ENCODE assay signal across 14 cellular contexts in the genomic region with DNA sequence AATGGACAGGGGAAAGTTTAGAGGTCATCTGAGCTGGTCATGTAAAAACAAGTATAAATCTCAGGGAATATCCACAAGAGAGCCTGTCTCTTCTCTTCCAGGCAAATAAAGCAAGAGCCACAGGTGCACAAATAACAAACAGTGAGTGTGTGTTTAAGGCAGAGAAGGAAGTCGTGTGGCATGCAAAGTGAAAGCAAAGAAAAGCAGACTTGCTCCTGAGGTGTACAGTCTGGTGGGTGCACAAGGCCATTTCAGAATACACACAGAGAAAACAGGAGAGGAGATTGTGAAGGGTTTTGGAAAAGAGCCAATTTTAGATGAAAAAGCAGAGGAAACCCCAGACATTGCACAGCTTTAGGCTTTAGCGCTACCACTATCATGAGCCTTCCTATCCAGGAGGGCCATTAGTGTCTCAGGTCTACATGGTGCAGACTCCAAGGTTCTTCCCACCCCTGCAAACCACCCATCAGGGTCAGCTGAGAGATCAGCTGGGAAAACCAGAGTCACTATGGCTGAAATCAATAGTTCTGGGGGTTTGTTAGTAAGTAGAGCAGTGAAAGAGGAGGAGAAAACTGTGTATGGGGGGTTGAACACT.
DNase-seq lines count a peak whose midpoint lies in the region; ATAC-seq and TF ChIP-seq lines count a peak whose summit lies in the region.
"Had no signal": no experiment of that assay in that cellular context is flagged by ENCODE, and none has a peak within 500 bp of the region (broad histone marks: within the 10 kb centered on the region; RNA-seq: fewer than 3 reads in every experiment).

No MANE protein-coding gene starts in this region.

- no peaks in the 10 kb centered on the region for H3K27me3 ChIP-seq in left lung
- H3K27me3 ChIP-seq in adrenal gland = peaks cover 11% of the 10 kb centered on the region
- peaks cover 0 to 8% of the 10 kb centered on the region in 2 donors for H3K27me3 ChIP-seq in tibial nerve
- H3K27me3 ChIP-seq: ascending aorta had no signal

- TF ChIP-seq POLR2A in adrenal gland (IDR thresholded peaks at IDR 0.05) (no peak), tibial nerve (IDR thresholded peaks at IDR 0.05) (no peak)

- no peak overlapping the region for H3K4me3 ChIP-seq in left lung
- H3K4me3 ChIP-seq in adrenal gland = no peak overlapping the region
- no peak overlapping the region for H3K4me3 ChIP-seq in tibial nerve
- H3K4me3 ChIP-seq: ascending aorta had no signal

- H3K9me3 ChIP-seq in left lung (no peaks in the 10 kb centered on the region), adrenal gland (replicated peaks in 1 of 3) (no peaks in the 10 kb centered on the region), tibial nerve (no peaks in the 10 kb centered on the region)
- H3K9me3 ChIP-seq: ascending aorta had no signal

- 27 to 41% (median 32%) methylated on average over 2 of the region's 2 CpGs for WGBS in adrenal gland, 4 donors
- 23 to 45% methylated on average over 2 of the region's 2 CpGs for WGBS in tibial nerve, 2 donors

- intact Hi-C loops in left lung (cut with DNase I) (no loop called here), adrenal gland (cut with DNase I) (no loop called here)

- ATAC-seq in GM18517 (IDR thresholded peaks at IDR 0.05; ENCODE audit: unreplicated experiment) (peak; percentile 60), GM21423 (IDR thresholded peaks at IDR 0.05; ENCODE audit: unreplicated experiment) (peak; percentile 70), HG03175 (IDR thresholded peaks at IDR 0.05; ENCODE audit: unreplicated experiment) (peak; percentile 60), left lung (peak; percentile 40)

- no peaks in the 10 kb centered on the region for H3K4me1 ChIP-seq in left lung
- H3K4me1 ChIP-seq in adrenal gland (replicated peaks in 1 of 2) = no peaks in the 10 kb centered on the region
- H3K4me1 ChIP-seq in tibial nerve = no peaks in the 10 kb centered on the region
- H3K4me1 ChIP-seq: ascending aorta had no signal

- no peak for TF ChIP-seq EP300 in tibial nerve (IDR thresholded peaks at IDR 0.05)

- no peak for DNase-seq in left lung
- DNase-seq in adrenal gland = no peak
- DNase-seq in NCI-H82 treated with DMSO at 0.1 percent for 48 hours (lab: John Stamatoyannopoulos, UW; ENCODE audit: unreplicated experiment) = no peak
- no peak for DNase-seq in tibial nerve (ENCODE audit: low spot score in 2 of 2)
- DNase-seq: activated CD4-positive, alpha-beta T cell treated with anti-CD3 and anti-CD28 coated beads, Interleukin-2, amount 10 ng/mL, durations not matched to agents 24 days and 14 days; GDM1; mammary epithelial cell; NCI-H1417 treated with DMSO at 0.1 percent for 48 hours; NCI-H524 had no signal

- TF ChIP-seq CTCF in left lung (IDR thresholded peaks at IDR 0.05) (no peak), adrenal gland (IDR thresholded peaks at IDR 0.05) (no peak), tibial nerve (IDR thresholded peaks at IDR 0.05) (no peak)

- H3K36me3 ChIP-seq in left lung (no peaks in the 10 kb centered on the region), adrenal gland (replicated peaks in 1 of 2) (no peaks in the 10 kb centered on the region), tibial nerve (no peaks in the 10 kb centered on the region)
- H3K36me3 ChIP-seq: ascending aorta had no signal

- H3K27ac ChIP-seq in left lung = no peak overlapping the region
- no peak overlapping the region for H3K27ac ChIP-seq in adrenal gland
- no peak overlapping the region for H3K27ac ChIP-seq in tibial nerve
- H3K27ac ChIP-seq: ascending aorta, C4-2B had no signal
